33 cellular contexts compared by ENCODE assay signal in genomic region chr10:101824736-101825135, GRCh38. TPM values are rescaled to one million over a fixed set of nuclear protein-coding genes. Genes with fewer than 3 reads are reported as not detected.
"Had no signal": no experiment of that assay in that cellular context is flagged by ENCODE, and none has a peak within 500 bp of the region (broad histone marks: within the 10 kb centered on the region; RNA-seq: fewer than 3 reads in every experiment).

No MANE protein-coding gene starts in this region.

- DNase-seq: activated CD4-positive, alpha-beta memory T cell treated with anti-CD3 and anti-CD28 coated beads for 36 hours; activated CD4-positive, alpha-beta T cell treated with anti-CD3 and anti-CD28 coated beads for 48 hours; activated CD8-positive, alpha-beta memory T cell treated with anti-CD3 and anti-CD28 coated beads, Interleukin-2, amount 50 U/mL, for 4 hours; activated CD8-positive, alpha-beta T cell treated with anti-CD3 and anti-CD28 coated beads, Interleukin-2, amount 10 ng/mL, durations not matched to agents 7 days and 5 days; activated naive CD4-positive, alpha-beta T cell treated with anti-CD3 and anti-CD28 coated beads for 36 hours; activated naive CD8-positive, alpha-beta T cell treated with anti-CD3 and anti-CD28 coated beads for 36 hours; activated naive CD8-positive, alpha-beta T cell treated with anti-CD3 and anti-CD28 coated beads, Interleukin-2, amount 50 U/mL, for 24 hours; amygdala; body of pancreas; caudate nucleus; cortex of kidney; dermis blood vessel endothelial cell; effector CD4-positive, alpha-beta T cell; effector memory CD8-positive, alpha-beta T cell; esophagus squamous epithelium; foreskin melanocyte; heart right ventricle; T-helper 2 cell had no signal

- H3K27me3 Mint-ChIP-seq: activated CD4-positive, alpha-beta memory T cell treated with anti-CD3 and anti-CD28 coated beads for 36 hours; activated CD8-positive, alpha-beta memory T cell treated with anti-CD3 and anti-CD28 coated beads, Interleukin-2, amount 10 ng/mL, durations not matched to agents 7 days and 5 days; activated naive CD4-positive, alpha-beta T cell treated with anti-CD3 and anti-CD28 coated beads, Interleukin-2, amount 50 U/mL, for 24 hours; activated naive CD8-positive, alpha-beta T cell treated with anti-CD3 and anti-CD28 coated beads for 36 hours; activated naive CD8-positive, alpha-beta T cell treated with anti-CD3 and anti-CD28 coated beads, Interleukin-2, amount 50 U/mL, for 24 hours; effector memory CD8-positive, alpha-beta T cell had no signal

- H3K27ac Mint-ChIP-seq: activated CD4-positive, alpha-beta memory T cell treated with anti-CD3 and anti-CD28 coated beads for 36 hours; activated CD8-positive, alpha-beta memory T cell treated with anti-CD3 and anti-CD28 coated beads, Interleukin-2, amount 10 ng/mL, durations not matched to agents 7 days and 5 days; activated CD8-positive, alpha-beta T cell treated with anti-CD3 and anti-CD28 coated beads, Interleukin-2, amount 10 ng/mL, durations not matched to agents 7 days and 5 days; activated naive CD4-positive, alpha-beta T cell treated with anti-CD3 and anti-CD28 coated beads for 36 hours; activated naive CD4-positive, alpha-beta T cell treated with anti-CD3 and anti-CD28 coated beads, Interleukin-2, amount 50 U/mL, for 24 hours; activated naive CD8-positive, alpha-beta T cell treated with anti-CD3 and anti-CD28 coated beads for 36 hours; activated naive CD8-positive, alpha-beta T cell treated with anti-CD3 and anti-CD28 coated beads, Interleukin-2, amount 50 U/mL, for 24 hours; activated T-helper 1 cell treated with anti-CD3 and anti-CD28 coated beads, Interleukin-12 subunit alpha, Interleukin-12 subunit beta, Interleukin-2, Interleukin-4 antibody, amounts not matched to agents 30 ng/mL and 10 ng/mL and 1 ng/mL, durations not matched to agents 14 hours and 24 hours and 36 hours; activated T-helper 2 cell treated with anti-CD3 and anti-CD28 coated beads, Interferon-gamma antibody, Interleukin-2, Interleukin-4, amounts not matched to agents 10 μg/mL and 5 μg/mL and 100 μg/mL, durations not matched to agents 14 hours and 24 hours and 36 hours; effector memory CD8-positive, alpha-beta T cell; WTC11 had no signal

- H3K4me3 ChIP-seq: adrenal gland, body of pancreas, esophagus squamous epithelium, gastroesophageal sphincter, heart right ventricle, hepatocyte had no signal

- H3K9me3 ChIP-seq: adrenal gland, body of pancreas, esophagus squamous epithelium, gastroesophageal sphincter, heart right ventricle had no signal

- H2AFZ ChIP-seq: hepatocyte had no signal

- H3K36me3 ChIP-seq: adrenal gland had no signal

- H3K27me3 ChIP-seq: adrenal gland, body of pancreas, esophagus squamous epithelium, gastroesophageal sphincter, heart right ventricle, hepatocyte had no signal

- H3K36me3 Mint-ChIP-seq: activated CD4-positive, alpha-beta memory T cell treated with anti-CD3 and anti-CD28 coated beads for 36 hours; activated naive CD4-positive, alpha-beta T cell treated with anti-CD3 and anti-CD28 coated beads, Interleukin-2, amount 50 U/mL, for 24 hours; WTC11 had no signal

- H3K4me2 ChIP-seq: hepatocyte had no signal

- H3K9me3 Mint-ChIP-seq: activated CD4-positive, alpha-beta memory T cell treated with anti-CD3 and anti-CD28 coated beads for 36 hours; activated naive CD4-positive, alpha-beta T cell treated with anti-CD3 and anti-CD28 coated beads for 36 hours; activated naive CD4-positive, alpha-beta T cell treated with anti-CD3 and anti-CD28 coated beads, Interleukin-2, amount 50 U/mL, for 24 hours; activated naive CD8-positive, alpha-beta T cell treated with anti-CD3 and anti-CD28 coated beads for 36 hours; activated naive CD8-positive, alpha-beta T cell treated with anti-CD3 and anti-CD28 coated beads, Interleukin-2, amount 50 U/mL, for 24 hours; activated T-helper 1 cell treated with anti-CD3 and anti-CD28 coated beads, Interleukin-12 subunit alpha, Interleukin-12 subunit beta, Interleukin-2, Interleukin-4 antibody, amounts not matched to agents 30 ng/mL and 10 ng/mL and 1 ng/mL, durations not matched to agents 14 hours and 24 hours and 36 hours; activated T-helper 2 cell treated with anti-CD3 and anti-CD28 coated beads, Interferon-gamma antibody, Interleukin-2, Interleukin-4, amounts not matched to agents 10 μg/mL and 5 μg/mL and 100 μg/mL, durations not matched to agents 14 hours and 24 hours and 36 hours; effector memory CD8-positive, alpha-beta T cell; WTC11 had no signal

- H3K4me3 Mint-ChIP-seq: activated CD4-positive, alpha-beta memory T cell treated with anti-CD3 and anti-CD28 coated beads for 36 hours; activated CD8-positive, alpha-beta memory T cell treated with anti-CD3 and anti-CD28 coated beads, Interleukin-2, amount 10 ng/mL, durations not matched to agents 7 days and 5 days; activated CD8-positive, alpha-beta T cell treated with anti-CD3 and anti-CD28 coated beads, Interleukin-2, amount 10 ng/mL, durations not matched to agents 7 days and 5 days; activated naive CD4-positive, alpha-beta T cell treated with anti-CD3 and anti-CD28 coated beads for 36 hours; activated naive CD4-positive, alpha-beta T cell treated with anti-CD3 and anti-CD28 coated beads, Interleukin-2, amount 50 U/mL, for 24 hours; activated naive CD8-positive, alpha-beta T cell treated with anti-CD3 and anti-CD28 coated beads for 36 hours; activated naive CD8-positive, alpha-beta T cell treated with anti-CD3 and anti-CD28 coated beads, Interleukin-2, amount 50 U/mL, for 24 hours; activated T-helper 1 cell treated with anti-CD3 and anti-CD28 coated beads, Interleukin-12 subunit alpha, Interleukin-12 subunit beta, Interleukin-2, Interleukin-4 antibody, amounts not matched to agents 30 ng/mL and 10 ng/mL and 1 ng/mL, durations not matched to agents 14 hours and 24 hours and 36 hours; effector memory CD8-positive, alpha-beta T cell; WTC11 had no signal

- H3K27ac ChIP-seq: adrenal gland, body of pancreas, esophagus squamous epithelium, gastroesophageal sphincter, heart right ventricle, hepatocyte, VCaP had no signal

RNA-seq across cellular contexts. Expression of gene FGF8, which starts 48.8 kb away (rescaled TPM):
- total RNA-seq: activated CD4-positive, alpha-beta memory T cell treated with anti-CD3 and anti-CD28 coated beads for 36 hours; activated CD8-positive, alpha-beta memory T cell treated with anti-CD3 and anti-CD28 coated beads for 36 hours; activated CD8-positive, alpha-beta memory T cell treated with anti-CD3 and anti-CD28 coated beads, Interleukin-2, amount 10 ng/mL, durations not matched to agents 7 days and 5 days; activated CD8-positive, alpha-beta T cell treated with anti-CD3 and anti-CD28 coated beads, Interleukin-2, amount 10 ng/mL, durations not matched to agents 7 days and 5 days; activated naive CD4-positive, alpha-beta T cell treated with anti-CD3 and anti-CD28 coated beads for 36 hours; activated naive CD8-positive, alpha-beta T cell treated with anti-CD3 and anti-CD28 coated beads for 36 hours; activated T-helper 1 cell treated with anti-CD3 and anti-CD28 coated beads, Interleukin-12 subunit alpha, Interleukin-12 subunit beta, Interleukin-2, Interleukin-4 antibody, amounts not matched to agents 30 ng/mL and 10 ng/mL and 1 ng/mL, durations not matched to agents 14 hours and 24 hours and 36 hours; activated T-helper 2 cell treated with anti-CD3 and anti-CD28 coated beads, Interferon-gamma antibody, Interleukin-2, Interleukin-4, amounts not matched to agents 10 μg/mL and 5 μg/mL and 100 μg/mL, durations not matched to agents 14 hours and 24 hours and 36 hours; adrenal gland; aorta; body of pancreas; chondrocyte; dermis blood vessel endothelial cell; esophagus squamous epithelium; fibroblast of lung; fibroblast of villous mesenchyme; gastroesophageal sphincter; glomerular endothelial cell; hepatocyte had no signal
